27 cellular contexts compared by ENCODE assay signal in genomic region chr16:88734361-88734728, GRCh38. TPM values are rescaled to one million over a fixed set of nuclear protein-coding genes. Genes with fewer than 3 reads are reported as not detected.
"Had no signal": no experiment of that assay in that cellular context is flagged by ENCODE, and none has a peak within 500 bp of the region (broad histone marks: within the 10 kb centered on the region; RNA-seq: fewer than 3 reads in every experiment).

No MANE protein-coding gene starts in this region.

- H3K27ac ChIP-seq: coronary artery, esophagus squamous epithelium, gastrocnemius medialis, left lung, neural progenitor cell, suprapubic skin, tibial nerve, VCaP had no signal

- H3K4me3 ChIP-seq: coronary artery, esophagus squamous epithelium, gastrocnemius medialis, left lung, lung, neural progenitor cell, suprapubic skin, tibial nerve had no signal

- H3K27me3 ChIP-seq: esophagus squamous epithelium, gastrocnemius medialis, left lung, neural progenitor cell, suprapubic skin, tibial nerve had no signal

- H3K27me3 Mint-ChIP-seq: activated CD4-positive, alpha-beta memory T cell treated with anti-CD3 and anti-CD28 coated beads, Interleukin-2, amount 10 ng/mL, durations not matched to agents 7 days and 5 days; activated CD4-positive, alpha-beta T cell treated with anti-CD3 and anti-CD28 coated beads, Interleukin-2, amount 10 ng/mL, durations not matched to agents 24 days and 14 days; activated naive CD4-positive, alpha-beta T cell treated with anti-CD3 and anti-CD28 coated beads, Interleukin-2, amount 10 ng/mL, durations not matched to agents 7 days and 5 days; naive thymus-derived CD8-positive, alpha-beta T cell; stimulated activated naive CD8-positive, alpha-beta T cell treated with anti-CD3 and anti-CD28 coated beads, Interleukin-15, amount 100 ng/mL, for 72 hours had no signal

- H3K36me3 Mint-ChIP-seq: neural progenitor cell had no signal

- ATAC-seq: activated CD4-positive, CD25-positive, alpha-beta regulatory T cell treated with anti-CD3 and anti-CD28 coated beads, Interleukin-2, amount 50 U/mL, for 24 hours; gastrocnemius medialis; left lung; naive thymus-derived CD8-positive, alpha-beta T cell; sciatic nerve; stimulated activated effector memory CD8-positive, alpha-beta T cell treated with anti-CD3 and anti-CD28 coated beads, Interleukin-12 subunit alpha, Interleukin-12 subunit beta, amount 100 ng/mL, for 72 hours; stimulated activated naive CD8-positive, alpha-beta T cell treated with anti-CD3 and anti-CD28 coated beads, Interleukin-15, amount 100 ng/mL, for 72 hours had no signal

- H3K9me3 Mint-ChIP-seq: activated CD4-positive, alpha-beta memory T cell treated with anti-CD3 and anti-CD28 coated beads, Interleukin-2, amount 10 ng/mL, durations not matched to agents 7 days and 5 days; activated CD4-positive, alpha-beta T cell treated with anti-CD3 and anti-CD28 coated beads, Interleukin-2, amount 10 ng/mL, durations not matched to agents 24 days and 14 days; activated naive CD4-positive, alpha-beta T cell treated with anti-CD3 and anti-CD28 coated beads, Interleukin-2, amount 10 ng/mL, durations not matched to agents 7 days and 5 days; naive thymus-derived CD8-positive, alpha-beta T cell; neural progenitor cell; stimulated activated effector memory CD8-positive, alpha-beta T cell treated with anti-CD3 and anti-CD28 coated beads, Interleukin-12 subunit alpha, Interleukin-12 subunit beta, amount 100 ng/mL, for 72 hours; stimulated activated naive CD8-positive, alpha-beta T cell treated with anti-CD3 and anti-CD28 coated beads, Interleukin-15, amount 100 ng/mL, for 72 hours had no signal

- DNase-seq: activated CD4-positive, alpha-beta memory T cell treated with anti-CD3 and anti-CD28 coated beads, Interleukin-2, amount 10 ng/mL, durations not matched to agents 7 days and 5 days; activated CD4-positive, alpha-beta T cell treated with anti-CD3 and anti-CD28 coated beads, Interleukin-2, amount 10 ng/mL, durations not matched to agents 24 days and 14 days; activated effector memory CD4-positive, alpha-beta T cell treated with anti-CD3 and anti-CD28 coated beads, Interleukin-2, amount 50 U/mL, for 16 hours; activated naive CD4-positive, alpha-beta T cell treated with anti-CD3 and anti-CD28 coated beads, Interleukin-2, amount 10 ng/mL, durations not matched to agents 7 days and 5 days; activated T-cell treated with anti-CD3 and anti-CD28 coated beads for 4 hours; amygdala; cerebellar nuclear complex; esophagus squamous epithelium; gastrocnemius medialis; hippocampal formation; kidney glomerular epithelial cell; left lung; naive thymus-derived CD8-positive, alpha-beta T cell; small intestine; stimulated activated CD4-positive, alpha-beta T cell treated with anti-CD3 and anti-CD28 coated beads, Interleukin-2, amount 100 ng/mL, for 24 hours; stimulated activated naive CD8-positive, alpha-beta T cell treated with anti-CD3 and anti-CD28 coated beads, Interleukin-15, amount 100 ng/mL, for 72 hours had no signal

- H3K9ac ChIP-seq: neural progenitor cell had no signal

- H3K4me2 ChIP-seq: neural progenitor cell had no signal

- H2AFZ ChIP-seq: neural progenitor cell had no signal

- H3K4me3 Mint-ChIP-seq: activated CD4-positive, alpha-beta memory T cell treated with anti-CD3 and anti-CD28 coated beads, Interleukin-2, amount 10 ng/mL, durations not matched to agents 7 days and 5 days; activated CD4-positive, alpha-beta T cell treated with anti-CD3 and anti-CD28 coated beads, Interleukin-2, amount 10 ng/mL, durations not matched to agents 24 days and 14 days; activated naive CD4-positive, alpha-beta T cell treated with anti-CD3 and anti-CD28 coated beads, Interleukin-2, amount 10 ng/mL, durations not matched to agents 7 days and 5 days; naive thymus-derived CD8-positive, alpha-beta T cell; neural progenitor cell; stimulated activated effector memory CD8-positive, alpha-beta T cell treated with anti-CD3 and anti-CD28 coated beads, Interleukin-12 subunit alpha, Interleukin-12 subunit beta, amount 100 ng/mL, for 72 hours; stimulated activated naive CD8-positive, alpha-beta T cell treated with anti-CD3 and anti-CD28 coated beads, Interleukin-15, amount 100 ng/mL, for 72 hours had no signal

- H3K9me3 ChIP-seq: esophagus squamous epithelium, gastrocnemius medialis, left lung, suprapubic skin, tibial nerve had no signal

- H3K27ac Mint-ChIP-seq: activated CD4-positive, alpha-beta memory T cell treated with anti-CD3 and anti-CD28 coated beads, Interleukin-2, amount 10 ng/mL, durations not matched to agents 7 days and 5 days; activated CD4-positive, alpha-beta T cell treated with anti-CD3 and anti-CD28 coated beads, Interleukin-2, amount 10 ng/mL, durations not matched to agents 24 days and 14 days; activated naive CD4-positive, alpha-beta T cell treated with anti-CD3 and anti-CD28 coated beads, Interleukin-2, amount 10 ng/mL, durations not matched to agents 7 days and 5 days; naive thymus-derived CD8-positive, alpha-beta T cell; neural progenitor cell; stimulated activated effector memory CD8-positive, alpha-beta T cell treated with anti-CD3 and anti-CD28 coated beads, Interleukin-12 subunit alpha, Interleukin-12 subunit beta, amount 100 ng/mL, for 72 hours had no signal

- FAIRE-seq: small intestine had no signal

- H3K4me1 ChIP-seq: neural progenitor cell had no signal

- H3K36me3 ChIP-seq: gastrocnemius medialis, neural progenitor cell had no signal

RNA-seq across cellular contexts. Expression of gene SNAI3, which starts 48.0 kb away (rescaled TPM):
- total RNA-seq: osteoblast, urinary bladder had no signal
